42 cellular contexts compared by ENCODE assay signal in genomic region chr7:157035979-157036378, GRCh38. TPM values are rescaled to one million over a fixed set of nuclear protein-coding genes. Genes with fewer than 3 reads are reported as not detected.
"Had no signal": no experiment of that assay in that cellular context is flagged by ENCODE, and none has a peak within 500 bp of the region (broad histone marks: within the 10 kb centered on the region; RNA-seq: fewer than 3 reads in every experiment).

No MANE protein-coding gene starts in this region.

- H3K27ac ChIP-seq: adrenal gland, ascending aorta, body of pancreas, brain microvascular endothelial cell, breast epithelium, cardiac muscle cell had no signal

- H3K4me1 Mint-ChIP-seq: activated naive CD4-positive, alpha-beta T cell treated with anti-CD3 and anti-CD28 coated beads, Interleukin-2, amount 10 ng/mL, durations not matched to agents 7 days and 5 days; activated naive CD4-positive, alpha-beta T cell treated with anti-CD3 and anti-CD28 coated beads, Interleukin-2, amount 50 U/mL, for 24 hours; activated naive CD8-positive, alpha-beta T cell treated with anti-CD3 and anti-CD28 coated beads for 36 hours; activated naive CD8-positive, alpha-beta T cell treated with anti-CD3 and anti-CD28 coated beads, Interleukin-2, amount 50 U/mL, for 24 hours; activated T-helper 17 cell treated with anti-CD3 and anti-CD28 coated beads, Interleukin-2, amount 50 U/mL, for 72 hours; central memory CD8-positive, alpha-beta T cell had no signal

- H3K27ac Mint-ChIP-seq: activated naive CD4-positive, alpha-beta T cell treated with anti-CD3 and anti-CD28 coated beads for 36 hours; activated naive CD4-positive, alpha-beta T cell treated with anti-CD3 and anti-CD28 coated beads, Interleukin-2, amount 10 ng/mL, durations not matched to agents 7 days and 5 days; activated naive CD4-positive, alpha-beta T cell treated with anti-CD3 and anti-CD28 coated beads, Interleukin-2, amount 50 U/mL, for 24 hours; activated naive CD4-positive, alpha-beta T cell treated with anti-CD3 and anti-CD28 coated beads, Interleukin-2, amount 50 U/mL, for 72 hours; activated naive CD8-positive, alpha-beta T cell; activated naive CD8-positive, alpha-beta T cell treated with anti-CD3 and anti-CD28 coated beads for 36 hours; activated naive CD8-positive, alpha-beta T cell treated with anti-CD3 and anti-CD28 coated beads, Interleukin-2, amount 10 ng/mL, durations not matched to agents 7 days and 5 days; activated naive CD8-positive, alpha-beta T cell treated with anti-CD3 and anti-CD28 coated beads, Interleukin-2, amount 50 U/mL, for 24 hours; activated T-cell treated with anti-CD3 and anti-CD28 coated beads, Interleukin-2, amount 50 U/mL, for 72 hours; activated T-helper 1 cell treated with anti-CD3 and anti-CD28 coated beads, Interleukin-12 subunit alpha, Interleukin-12 subunit beta, Interleukin-2, Interleukin-4 antibody, amounts not matched to agents 30 ng/mL and 10 ng/mL and 1 ng/mL, durations not matched to agents 14 hours and 24 hours and 36 hours; activated T-helper 17 cell treated with anti-CD3 and anti-CD28 coated beads, Interleukin-2, amount 50 U/mL, for 72 hours; activated T-helper 2 cell treated with anti-CD3 and anti-CD28 coated beads, Interferon-gamma antibody, Interleukin-2, Interleukin-4, amounts not matched to agents 10 μg/mL and 5 μg/mL and 100 μg/mL, durations not matched to agents 14 hours and 24 hours and 36 hours; brain had no signal

- H3K36me3 ChIP-seq: adrenal gland, ascending aorta, brain microvascular endothelial cell, breast epithelium, cardiac muscle cell had no signal

- H3K4me3 ChIP-seq: adrenal gland, ascending aorta, body of pancreas, breast epithelium, cardiac muscle cell had no signal

- H3K27me3 ChIP-seq: ascending aorta, body of pancreas had no signal

- ATAC-seq: activated naive CD4-positive, alpha-beta T cell treated with anti-CD3 and anti-CD28 coated beads, Interleukin-2, amount 50 U/mL, for 72 hours; activated naive CD8-positive, alpha-beta T cell treated with anti-CD3 and anti-CD28 coated beads, Interleukin-2, amount 50 U/mL, for 24 hours; activated T-cell treated with anti-CD3 and anti-CD28 coated beads, Interleukin-2, amount 50 U/mL, for 4 hours; activated T-cell treated with anti-CD3 and anti-CD28 coated beads, Interleukin-2, amount 50 U/mL, for 72 hours; activated T-helper 17 cell treated with anti-CD3 and anti-CD28 coated beads, Interleukin-2, amount 50 U/mL, for 72 hours; body of pancreas had no signal

- H3K36me3 Mint-ChIP-seq: activated naive CD4-positive, alpha-beta T cell treated with anti-CD3 and anti-CD28 coated beads, Interleukin-2, amount 10 ng/mL, durations not matched to agents 7 days and 5 days; activated naive CD4-positive, alpha-beta T cell treated with anti-CD3 and anti-CD28 coated beads, Interleukin-2, amount 50 U/mL, for 24 hours; activated naive CD8-positive, alpha-beta T cell; activated naive CD8-positive, alpha-beta T cell treated with anti-CD3 and anti-CD28 coated beads for 36 hours; activated naive CD8-positive, alpha-beta T cell treated with anti-CD3 and anti-CD28 coated beads, Interleukin-2, amount 10 ng/mL, durations not matched to agents 7 days and 5 days; brain had no signal

- FAIRE-seq: astrocyte, bronchial epithelial cell, colon had no signal

- H3K9me3 Mint-ChIP-seq: activated naive CD4-positive, alpha-beta T cell treated with anti-CD3 and anti-CD28 coated beads for 36 hours; activated naive CD4-positive, alpha-beta T cell treated with anti-CD3 and anti-CD28 coated beads, Interleukin-2, amount 10 ng/mL, durations not matched to agents 7 days and 5 days; activated naive CD4-positive, alpha-beta T cell treated with anti-CD3 and anti-CD28 coated beads, Interleukin-2, amount 50 U/mL, for 24 hours; activated naive CD8-positive, alpha-beta T cell treated with anti-CD3 and anti-CD28 coated beads, Interleukin-2, amount 50 U/mL, for 24 hours; activated T-cell treated with anti-CD3 and anti-CD28 coated beads, Interleukin-2, amount 50 U/mL, for 4 hours had no signal

- DNase-seq: activated effector memory CD4-positive, alpha-beta T cell treated with anti-CD3 and anti-CD28 coated beads, Interleukin-2, amount 50 U/mL, for 16 hours; activated effector memory CD4-positive, alpha-beta T cell treated with Interleukin-2 at 50 U/mL for 16 hours; activated gamma-delta T cell; activated gamma-delta T cell treated with Interleukin-2 at 50 U/mL for 16 hours; activated naive CD4-positive, alpha-beta T cell; activated naive CD4-positive, alpha-beta T cell treated with anti-CD3 and anti-CD28 coated beads for 36 hours; activated naive CD4-positive, alpha-beta T cell treated with anti-CD3 and anti-CD28 coated beads, Interleukin-2, amount 10 ng/mL, durations not matched to agents 7 days and 5 days; activated naive CD4-positive, alpha-beta T cell treated with anti-CD3 and anti-CD28 coated beads, Interleukin-2, amount 50 U/mL, for 16 hours; activated naive CD4-positive, alpha-beta T cell treated with Interleukin-2 at 50 U/mL for 16 hours; activated naive CD8-positive, alpha-beta T cell treated with anti-CD3 and anti-CD28 coated beads for 36 hours; activated naive CD8-positive, alpha-beta T cell treated with anti-CD3 and anti-CD28 coated beads, Interleukin-2, amount 10 ng/mL, durations not matched to agents 7 days and 5 days; activated naive CD8-positive, alpha-beta T cell treated with anti-CD3 and anti-CD28 coated beads, Interleukin-2, amount 50 U/mL, for 24 hours; activated T-cell treated with anti-CD3 and anti-CD28 coated beads, Interleukin-2, amount 50 U/mL, for 4 hours; activated T-cell treated with anti-CD3 and anti-CD28 coated beads, Interleukin-2, amount 50 U/mL, for 48 hours; activated T-cell treated with anti-CD3 and anti-CD28 coated beads, Interleukin-2, amount 50 U/mL, for 72 hours; adrenal gland; amniotic stem cell; amygdala; anterior cingulate cortex; aorta; body of pancreas; brain microvascular endothelial cell; caudate nucleus; central memory CD4-positive, alpha-beta T cell; cerebellar nuclear complex had no signal

- H3K4me3 Mint-ChIP-seq: activated naive CD4-positive, alpha-beta T cell treated with anti-CD3 and anti-CD28 coated beads for 36 hours; activated naive CD4-positive, alpha-beta T cell treated with anti-CD3 and anti-CD28 coated beads, Interleukin-2, amount 10 ng/mL, durations not matched to agents 7 days and 5 days; activated naive CD4-positive, alpha-beta T cell treated with anti-CD3 and anti-CD28 coated beads, Interleukin-2, amount 50 U/mL, for 24 hours; activated naive CD8-positive, alpha-beta T cell; activated naive CD8-positive, alpha-beta T cell treated with anti-CD3 and anti-CD28 coated beads for 36 hours; activated naive CD8-positive, alpha-beta T cell treated with anti-CD3 and anti-CD28 coated beads, Interleukin-2, amount 10 ng/mL, durations not matched to agents 7 days and 5 days; activated naive CD8-positive, alpha-beta T cell treated with anti-CD3 and anti-CD28 coated beads, Interleukin-2, amount 50 U/mL, for 24 hours; activated T-cell treated with anti-CD3 and anti-CD28 coated beads, Interleukin-2, amount 50 U/mL, for 4 hours; activated T-cell treated with anti-CD3 and anti-CD28 coated beads, Interleukin-2, amount 50 U/mL, for 72 hours; activated T-helper 1 cell treated with anti-CD3 and anti-CD28 coated beads, Interleukin-12 subunit alpha, Interleukin-12 subunit beta, Interleukin-2, Interleukin-4 antibody, amounts not matched to agents 30 ng/mL and 10 ng/mL and 1 ng/mL, durations not matched to agents 14 hours and 24 hours and 36 hours; activated T-helper 17 cell treated with anti-CD3 and anti-CD28 coated beads, Interleukin-2, amount 50 U/mL, for 72 hours; brain; central memory CD8-positive, alpha-beta T cell had no signal

- H3K4me1 ChIP-seq: adrenal gland, ascending aorta, body of pancreas, breast epithelium had no signal

- H3K9me3 ChIP-seq: adrenal gland, body of pancreas had no signal

RNA-seq across cellular contexts. Expression of gene MNX1, which starts 25.5 kb away (rescaled TPM):
- total RNA-seq: activated naive CD8-positive, alpha-beta T cell treated with anti-CD3 and anti-CD28 coated beads for 36 hours; activated naive CD8-positive, alpha-beta T cell treated with anti-CD3 and anti-CD28 coated beads, Interleukin-2, amount 10 ng/mL, durations not matched to agents 7 days and 5 days; activated T-cell treated with anti-CD3 and anti-CD28 coated beads, Interleukin-2, amount 50 U/mL, for 4 hours; activated T-helper 1 cell treated with anti-CD3 and anti-CD28 coated beads, Interleukin-12 subunit alpha, Interleukin-12 subunit beta, Interleukin-2, Interleukin-4 antibody, amounts not matched to agents 30 ng/mL and 10 ng/mL and 1 ng/mL, durations not matched to agents 14 hours and 24 hours and 36 hours; activated T-helper 17 cell treated with anti-CD3 and anti-CD28 coated beads, Interleukin-2, amount 50 U/mL, for 72 hours; aorta; ascending aorta; astrocyte; bronchial epithelial cell; cardiac septum; cerebellum; chondrocyte had no signal
- polyA plus RNA-seq: adrenal gland had no signal
